In the genomic region with DNA sequence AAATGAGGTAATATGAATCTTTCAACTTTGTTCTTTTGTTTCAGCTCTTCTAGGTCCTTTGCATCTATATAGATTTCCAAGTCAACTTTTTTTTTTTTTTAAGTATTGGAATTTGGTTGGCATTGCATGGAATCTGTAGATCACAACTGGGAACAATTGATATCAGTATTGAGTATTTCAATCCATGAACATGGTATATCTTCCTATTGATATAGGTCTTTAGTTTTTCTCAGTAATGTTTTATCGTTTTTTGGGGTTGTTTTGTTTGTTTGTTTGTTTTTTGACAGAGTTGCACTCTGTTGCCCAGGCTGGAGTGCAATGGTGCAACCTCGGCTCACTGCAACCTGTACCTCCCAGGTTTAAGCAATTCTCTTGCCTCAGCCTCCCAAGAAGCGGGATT, we compare ENCODE assay signal across 28 cellular contexts.
"Had no signal": no experiment of that assay in that cellular context is flagged by ENCODE, and none has a peak within 500 bp of the region (broad histone marks: within the 10 kb centered on the region; RNA-seq: fewer than 3 reads in every experiment).

No MANE protein-coding gene starts in this region.

- H3K4me1 ChIP-seq: stomach, suprapubic skin, testis, thyroid gland, tibial artery, tibial nerve, transverse colon, upper lobe of left lung, upper lobe of right lung, uterus, vagina had no signal

- H3K9me3 ChIP-seq: suprapubic skin, testis, thoracic aorta, thyroid gland, upper lobe of left lung, upper lobe of right lung, vagina had no signal

- H3K4me3 Mint-ChIP-seq: stimulated activated effector memory CD8-positive, alpha-beta T cell treated with anti-CD3 and anti-CD28 coated beads, Interleukin-12 subunit alpha, Interleukin-12 subunit beta, amount 100 ng/mL, for 72 hours; stimulated activated memory B cell treated with anti-CD40 and anti-IgM and Interleukin-4, amounts not matched to agents 10 μg/mL and 1 μg/mL and 100 μg/mL, for 72 hours; stimulated activated naive B cell treated with anti-CD40 and anti-IgM and Interleukin-4, amounts not matched to agents 10 μg/mL and 1 μg/mL and 100 μg/mL, for 72 hours; stimulated activated naive CD8-positive, alpha-beta T cell treated with anti-CD3 and anti-CD28 coated beads, Interleukin-15, amount 100 ng/mL, for 72 hours; stimulated activated naive CD8-positive, alpha-beta T cell treated with anti-CD3 and anti-CD28 coated beads, Interleukin-15, Interleukin-2, amounts not matched to agents 100 ng/mL and 50 ng/mL, for 24 hours; type B pancreatic cell had no signal

- H3K9me3 Mint-ChIP-seq: stimulated activated effector memory CD8-positive, alpha-beta T cell treated with anti-CD3 and anti-CD28 coated beads, Interleukin-12 subunit alpha, Interleukin-12 subunit beta, amount 100 ng/mL, for 72 hours; stimulated activated memory B cell treated with anti-CD40 and anti-IgM and Interleukin-4, amounts not matched to agents 10 μg/mL and 1 μg/mL and 100 μg/mL, for 72 hours; stimulated activated naive CD8-positive, alpha-beta T cell treated with anti-CD3 and anti-CD28 coated beads, Interleukin-15, Interleukin-2, amounts not matched to agents 100 ng/mL and 50 ng/mL, for 24 hours; type B pancreatic cell had no signal

- H3K27ac Mint-ChIP-seq: stimulated activated effector memory CD8-positive, alpha-beta T cell treated with anti-CD3 and anti-CD28 coated beads, Interleukin-12 subunit alpha, Interleukin-12 subunit beta, amount 100 ng/mL, for 72 hours; stimulated activated memory B cell treated with anti-CD40 and anti-IgM and Interleukin-4, amounts not matched to agents 10 μg/mL and 1 μg/mL and 100 μg/mL, for 72 hours; stimulated activated naive B cell treated with anti-CD40 and anti-IgM and Interleukin-4, amounts not matched to agents 10 μg/mL and 1 μg/mL and 100 μg/mL, for 72 hours; stimulated activated naive CD8-positive, alpha-beta T cell treated with anti-CD3 and anti-CD28 coated beads, Interleukin-15, amount 100 ng/mL, for 72 hours; stimulated activated naive CD8-positive, alpha-beta T cell treated with anti-CD3 and anti-CD28 coated beads, Interleukin-15, Interleukin-2, amounts not matched to agents 100 ng/mL and 50 ng/mL, for 24 hours; type B pancreatic cell had no signal

- H3K27me3 Mint-ChIP-seq: stimulated activated memory B cell treated with anti-CD40 and anti-IgM and Interleukin-4, amounts not matched to agents 10 μg/mL and 1 μg/mL and 100 μg/mL, for 72 hours; stimulated activated naive B cell treated with anti-CD40 and anti-IgM and Interleukin-4, amounts not matched to agents 10 μg/mL and 1 μg/mL and 100 μg/mL, for 72 hours; stimulated activated naive CD8-positive, alpha-beta T cell treated with anti-CD3 and anti-CD28 coated beads, Interleukin-15, amount 100 ng/mL, for 72 hours; stimulated activated naive CD8-positive, alpha-beta T cell treated with anti-CD3 and anti-CD28 coated beads, Interleukin-15, Interleukin-2, amounts not matched to agents 100 ng/mL and 50 ng/mL, for 24 hours; type B pancreatic cell had no signal

- H3K27ac ChIP-seq: stomach, suprapubic skin, testis, thoracic aorta, thyroid gland, tibial artery, tibial nerve, transverse colon, upper lobe of left lung, upper lobe of right lung, uterus, vagina had no signal

- ATAC-seq: stimulated activated effector memory CD8-positive, alpha-beta T cell treated with anti-CD3 and anti-CD28 coated beads, Interleukin-12 subunit alpha, Interleukin-12 subunit beta, amount 100 ng/mL, for 72 hours; stimulated activated memory B cell treated with anti-CD40 and anti-IgM and Interleukin-4, amounts not matched to agents 10 μg/mL and 1 μg/mL and 100 μg/mL, for 72 hours; stimulated activated naive B cell treated with anti-CD40 and anti-IgM and Interleukin-4, amounts not matched to agents 10 μg/mL and 1 μg/mL and 100 μg/mL, for 72 hours; stimulated activated naive CD8-positive, alpha-beta T cell treated with anti-CD3 and anti-CD28 coated beads, Interleukin-15, amount 100 ng/mL, for 72 hours; stimulated activated naive CD8-positive, alpha-beta T cell treated with anti-CD3 and anti-CD28 coated beads, Interleukin-15, Interleukin-2, amounts not matched to agents 100 U/mL and 50 U/mL, for 24 hours; upper lobe of right lung had no signal

- DNase-seq: stimulated activated CD4-positive, alpha-beta T cell treated with anti-CD3 and anti-CD28 coated beads, Interleukin-2, amount 100 ng/mL, for 48 hours; stimulated activated CD4-positive, alpha-beta T cell treated with anti-CD3 and anti-CD28 coated beads, Interleukin-4, amount 100 ng/mL, for 1 hour; stimulated activated CD4-positive, alpha-beta T cell treated with anti-CD3 and anti-CD28 coated beads, Interleukin-4, amount 100 ng/mL, for 24 hours; stimulated activated CD4-positive, alpha-beta T cell treated with anti-CD3 and anti-CD28 coated beads, Interleukin-4, amount 100 ng/mL, for 4 hours; stimulated activated CD8-positive, alpha-beta memory T cell treated with anti-CD3 and anti-CD28 coated beads, Interleukin-4, amount 100 ng/mL, for 48 hours; stimulated activated naive B cell treated with anti-CD40 and anti-IgM and Interleukin-4, amounts not matched to agents 10 μg/mL and 1 μg/mL and 100 μg/mL, for 72 hours; stimulated activated naive CD4-positive, alpha-beta T cell; stimulated activated naive CD4-positive, alpha-beta T cell treated with Interleukin-2 at 50 U/mL for 16 hours; stimulated activated naive CD8-positive, alpha-beta T cell treated with anti-CD3 and anti-CD28 coated beads, Interleukin-15, amount 100 ng/mL, for 72 hours; stimulated activated naive CD8-positive, alpha-beta T cell treated with anti-CD3 and anti-CD28 coated beads, Interleukin-15, Interleukin-2, amounts not matched to agents 100 U/mL and 50 U/mL, for 24 hours; stomach; substantia nigra; testis; thyroid gland; tibial artery; transverse colon; trophoblast cell; upper lobe of left lung; upper lobe of right lung; uterus had no signal

- H3K27me3 ChIP-seq: stomach, suprapubic skin, testis, thyroid gland, tibial artery, tibial nerve, transverse colon, upper lobe of left lung, upper lobe of right lung, uterus, vagina had no signal

- H3K36me3 ChIP-seq: thoracic aorta, thyroid gland, transverse colon, upper lobe of right lung had no signal

- H3K4me3 ChIP-seq: stomach, suprapubic skin, testis, thoracic aorta, thyroid gland, tibial artery, tibial nerve, transverse colon, upper lobe of left lung, upper lobe of right lung, uterus, vagina had no signal

- H3K4me1 Mint-ChIP-seq: stimulated activated memory B cell treated with anti-CD40 and anti-IgM and Interleukin-4, amounts not matched to agents 10 μg/mL and 1 μg/mL and 100 μg/mL, for 72 hours had no signal
